ENCODE assay signal across 1 cellular context in the genomic region with DNA sequence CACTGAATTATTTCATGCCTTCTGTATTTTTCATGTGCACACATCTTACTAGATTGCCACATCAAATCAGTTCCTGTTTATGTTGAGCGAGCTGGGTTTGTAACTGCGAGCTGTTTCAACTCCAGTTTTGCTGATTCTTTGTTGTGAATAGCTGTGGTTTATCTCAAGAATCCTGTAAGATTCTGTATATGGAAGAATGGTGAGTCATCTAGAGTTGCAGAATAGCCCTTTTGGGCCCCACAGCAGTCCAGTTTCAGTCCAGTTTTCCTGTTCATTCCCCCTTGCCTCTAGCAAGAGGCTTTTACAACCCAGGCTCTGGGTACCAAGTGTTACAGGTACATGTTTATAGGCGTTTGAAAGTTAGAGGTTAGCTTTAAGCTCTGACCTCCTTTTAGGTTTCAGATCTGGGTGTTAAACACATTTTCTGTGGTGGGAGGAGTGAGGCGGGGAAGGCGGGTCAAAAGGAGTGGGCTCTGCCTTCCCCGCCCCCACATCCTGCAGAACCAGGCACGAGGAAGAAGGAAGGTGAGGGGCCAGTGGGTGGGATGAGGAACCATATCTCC.
A peak's percentile ranks its signal among the peaks of the same experiment; 100 is the strongest.
TF ChIP-seq lines count a peak whose summit lies in the region.

No MANE protein-coding gene starts in this region.

TF ChIP-seq in K562, 482 proteins besides CTCF, POLR2A, EP300 and RAD21 (continued from another document):
- TF ChIP-seq, protein P1, sequence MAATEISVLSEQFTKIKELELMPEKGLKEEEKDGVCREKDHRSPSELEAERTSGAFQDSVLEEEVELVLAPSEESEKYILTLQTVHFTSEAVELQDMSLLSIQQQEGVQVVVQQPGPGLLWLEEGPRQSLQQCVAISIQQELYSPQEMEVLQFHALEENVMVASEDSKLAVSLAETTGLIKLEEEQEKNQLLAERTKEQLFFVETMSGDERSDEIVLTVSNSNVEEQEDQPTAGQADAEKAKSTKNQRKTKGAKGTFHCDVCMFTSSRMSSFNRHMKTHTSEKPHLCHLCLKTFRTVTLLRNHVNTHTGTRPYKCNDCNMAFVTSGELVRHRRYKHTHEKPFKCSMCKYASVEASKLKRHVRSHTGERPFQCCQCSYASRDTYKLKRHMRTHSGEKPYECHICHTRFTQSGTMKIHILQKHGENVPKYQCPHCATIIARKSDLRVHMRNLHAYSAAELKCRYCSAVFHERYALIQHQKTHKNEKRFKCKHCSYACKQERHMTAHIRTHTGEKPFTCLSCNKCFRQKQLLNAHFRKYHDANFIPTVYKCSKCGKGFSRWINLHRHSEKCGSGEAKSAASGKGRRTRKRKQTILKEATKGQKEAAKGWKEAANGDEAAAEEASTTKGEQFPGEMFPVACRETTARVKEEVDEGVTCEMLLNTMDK (IDR thresholded peaks at IDR 0.05; ENCODE audit: borderline replicate concordance, insufficient read depth, low read depth, low read length, poor library complexity, severe bottlenecking): no peak
- TF ChIP-seq ZNF384 (IDR thresholded peaks at IDR 0.05; ENCODE audit: low read depth, low read length) (no peak), TAF9B (IDR thresholded peaks at IDR 0.05; ENCODE audit: partially characterized antibody) (no peak), FOXA3 (CRISPR knock-in tag; conservative IDR thresholded peaks at IDR 0.05 in 1 of 2, IDR thresholded peaks at IDR 0.05 in 1 of 2) (no peak), NR2C2 (CRISPR knock-in tag; IDR thresholded peaks at IDR 0.05) (no peak), NR2C2 (tag; IDR thresholded peaks at IDR 0.05) (peak; percentile 18; the same call in 1 of the 2 replicates), TBL1XR1 (IDR thresholded peaks at IDR 0.05; ENCODE audit: low read length in 2 of 2) (peak in 1 of 2 experiments; percentile 63; a peak in 2 of 4 replicates), IFI16 (CRISPR knock-in tag; IDR thresholded peaks at IDR 0.05) (no peak), ZNF668 (CRISPR knock-in tag; IDR thresholded peaks at IDR 0.05) (no peak), ZNF699 (CRISPR knock-in tag; IDR thresholded peaks at IDR 0.05; ENCODE audit: insufficient replicate concordance) (no peak), PHF21A (IDR thresholded peaks at IDR 0.05; ENCODE audit: borderline replicate concordance, low read depth) (no peak; the same call in 1 of the 2 replicates), KLF13 (tag; IDR thresholded peaks at IDR 0.05; ENCODE audit: borderline replicate concordance, low read depth) (no peak), ZNF431 (CRISPR knock-in tag; IDR thresholded peaks at IDR 0.05) (no peak), KDM4B (IDR thresholded peaks at IDR 0.05; ENCODE audit: borderline replicate concordance in 2 of 2, low read depth in 1 of 2) (no peak), ZNF316 (IDR thresholded peaks at IDR 0.05) (peak; percentile 89), ATF1 (CRISPR knock-in tag; IDR thresholded peaks at IDR 0.05) (no peak), ATF1 (tag; IDR thresholded peaks at IDR 0.05) (no peak)
- TF ChIP-seq, protein P2, sequence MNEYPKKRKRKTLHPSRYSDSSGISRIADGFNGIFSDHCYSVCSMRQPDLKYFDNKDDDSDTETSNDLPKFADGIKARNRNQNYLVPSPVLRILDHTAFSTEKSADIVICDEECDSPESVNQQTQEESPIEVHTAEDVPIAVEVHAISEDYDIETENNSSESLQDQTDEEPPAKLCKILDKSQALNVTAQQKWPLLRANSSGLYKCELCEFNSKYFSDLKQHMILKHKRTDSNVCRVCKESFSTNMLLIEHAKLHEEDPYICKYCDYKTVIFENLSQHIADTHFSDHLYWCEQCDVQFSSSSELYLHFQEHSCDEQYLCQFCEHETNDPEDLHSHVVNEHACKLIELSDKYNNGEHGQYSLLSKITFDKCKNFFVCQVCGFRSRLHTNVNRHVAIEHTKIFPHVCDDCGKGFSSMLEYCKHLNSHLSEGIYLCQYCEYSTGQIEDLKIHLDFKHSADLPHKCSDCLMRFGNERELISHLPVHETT (CRISPR knock-in tag; conservative IDR thresholded peaks at IDR 0.05 in 1 of 2, IDR thresholded peaks at IDR 0.05 in 1 of 2): no peak
- TF ChIP-seq, protein P3, sequence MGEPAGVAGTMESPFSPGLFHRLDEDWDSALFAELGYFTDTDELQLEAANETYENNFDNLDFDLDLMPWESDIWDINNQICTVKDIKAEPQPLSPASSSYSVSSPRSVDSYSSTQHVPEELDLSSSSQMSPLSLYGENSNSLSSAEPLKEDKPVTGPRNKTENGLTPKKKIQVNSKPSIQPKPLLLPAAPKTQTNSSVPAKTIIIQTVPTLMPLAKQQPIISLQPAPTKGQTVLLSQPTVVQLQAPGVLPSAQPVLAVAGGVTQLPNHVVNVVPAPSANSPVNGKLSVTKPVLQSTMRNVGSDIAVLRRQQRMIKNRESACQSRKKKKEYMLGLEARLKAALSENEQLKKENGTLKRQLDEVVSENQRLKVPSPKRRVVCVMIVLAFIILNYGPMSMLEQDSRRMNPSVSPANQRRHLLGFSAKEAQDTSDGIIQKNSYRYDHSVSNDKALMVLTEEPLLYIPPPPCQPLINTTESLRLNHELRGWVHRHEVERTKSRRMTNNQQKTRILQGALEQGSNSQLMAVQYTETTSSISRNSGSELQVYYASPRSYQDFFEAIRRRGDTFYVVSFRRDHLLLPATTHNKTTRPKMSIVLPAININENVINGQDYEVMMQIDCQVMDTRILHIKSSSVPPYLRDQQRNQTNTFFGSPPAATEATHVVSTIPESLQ (CRISPR knock-in tag; IDR thresholded peaks at IDR 0.05): no peak
- TF ChIP-seq, protein P4, sequence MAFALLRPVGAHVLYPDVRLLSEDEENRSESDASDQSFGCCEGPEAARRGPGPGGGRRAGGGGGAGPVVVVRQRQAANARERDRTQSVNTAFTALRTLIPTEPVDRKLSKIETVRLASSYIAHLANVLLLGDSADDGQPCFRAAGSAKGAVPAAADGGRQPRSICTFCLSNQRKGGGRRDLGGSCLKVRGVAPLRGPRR (CRISPR knock-in tag; IDR thresholded peaks at IDR 0.05): no peak
- TF ChIP-seq, protein P5, sequence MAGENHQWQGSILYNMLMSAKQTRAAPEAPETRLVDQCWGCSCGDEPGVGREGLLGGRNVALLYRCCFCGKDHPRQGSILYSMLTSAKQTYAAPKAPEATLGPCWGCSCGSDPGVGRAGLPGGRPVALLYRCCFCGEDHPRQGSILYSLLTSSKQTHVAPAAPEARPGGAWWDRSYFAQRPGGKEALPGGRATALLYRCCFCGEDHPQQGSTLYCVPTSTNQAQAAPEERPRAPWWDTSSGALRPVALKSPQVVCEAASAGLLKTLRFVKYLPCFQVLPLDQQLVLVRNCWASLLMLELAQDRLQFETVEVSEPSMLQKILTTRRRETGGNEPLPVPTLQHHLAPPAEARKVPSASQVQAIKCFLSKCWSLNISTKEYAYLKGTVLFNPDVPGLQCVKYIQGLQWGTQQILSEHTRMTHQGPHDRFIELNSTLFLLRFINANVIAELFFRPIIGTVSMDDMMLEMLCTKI (IDR thresholded peaks at IDR 0.05; ENCODE audit: partially characterized antibody): no peak
- TF ChIP-seq, protein P6, sequence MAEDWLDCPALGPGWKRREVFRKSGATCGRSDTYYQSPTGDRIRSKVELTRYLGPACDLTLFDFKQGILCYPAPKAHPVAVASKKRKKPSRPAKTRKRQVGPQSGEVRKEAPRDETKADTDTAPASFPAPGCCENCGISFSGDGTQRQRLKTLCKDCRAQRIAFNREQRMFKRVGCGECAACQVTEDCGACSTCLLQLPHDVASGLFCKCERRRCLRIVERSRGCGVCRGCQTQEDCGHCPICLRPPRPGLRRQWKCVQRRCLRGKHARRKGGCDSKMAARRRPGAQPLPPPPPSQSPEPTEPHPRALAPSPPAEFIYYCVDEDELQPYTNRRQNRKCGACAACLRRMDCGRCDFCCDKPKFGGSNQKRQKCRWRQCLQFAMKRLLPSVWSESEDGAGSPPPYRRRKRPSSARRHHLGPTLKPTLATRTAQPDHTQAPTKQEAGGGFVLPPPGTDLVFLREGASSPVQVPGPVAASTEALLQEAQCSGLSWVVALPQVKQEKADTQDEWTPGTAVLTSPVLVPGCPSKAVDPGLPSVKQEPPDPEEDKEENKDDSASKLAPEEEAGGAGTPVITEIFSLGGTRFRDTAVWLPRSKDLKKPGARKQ (CRISPR knock-in tag; IDR thresholded peaks at IDR 0.05): no peak
